ENCODE assay signal across 8 cellular contexts in genomic region chr2:27050996-27051901, GRCh38. TPM values are rescaled to one million over a fixed set of nuclear protein-coding genes. Genes with fewer than 3 reads are reported as not detected.
A peak's percentile ranks its signal among the peaks of the same experiment; 100 is the strongest.
DNase-seq lines count a peak whose midpoint lies in the region; ATAC-seq, FAIRE-seq and TF ChIP-seq lines count a peak whose summit lies in the region.

Gene AGBL5, plus strand, starts transcription at chr2:27051668. Its CDS starts 1,291 bp downstream, at chr2:27052959.

- H3K4me3 Mint-ChIP-seq in Caco-2 (ENCODE audit: unreplicated experiment) = peak within 1 kb of the TSS; percentile 80

- no peaks in the 10 kb centered on the region for H3K9me3 ChIP-seq in Caco-2
- no peaks in the 10 kb centered on the region for H3K9me3 ChIP-seq in effector memory CD4-positive, alpha-beta T cell (ENCODE audit: control insufficient read depth, low read length)

- H3K4me1 ChIP-seq in Caco-2 = 0 out of 2 replicates have a peak, but pooled peaks cover 6% of the 10 kb centered on the region
- peaks cover 5% of the 10 kb centered on the region for H3K4me1 ChIP-seq in effector memory CD4-positive, alpha-beta T cell (ENCODE audit: control insufficient read depth, insufficient read depth, low read length, poor library complexity, severe bottlenecking)

- FAIRE-seq in HTR-8/SVneo (lab: Jason Lieb, UNC) = peak; percentile 88

- POLR2A ChIA-PET in Caco-2 (lab: Charles Lee) = interaction anchor here (0.7 to 2.5 kb wide), 5 partner anchors 12 to 107 kb away, joined by 3 to 27 read pairs (median 6); partner anchors contain the start of genes OST4 and TMEM214
- POLR2A ChIA-PET in activated CD8-positive, alpha-beta memory T cell treated with anti-CD3 and anti-CD28 coated beads for 36 hours (lab: Charles Lee) = interaction anchor here (0.6 to 2.9 kb wide), 13 partner anchors 9 to 162 kb away, joined by 3 to 12 read pairs (median 3); partner anchors contain the start of genes OST4, PREB and TMEM214

- peaks cover 31% of the 10 kb centered on the region for H3K4me1 Mint-ChIP-seq in Caco-2 (ENCODE audit: low read depth, unreplicated experiment)

- TF ChIP-seq CTCF in Caco-2 (IDR thresholded peaks at IDR 0.05; ENCODE audit: insufficient read depth in 1 of 2, low read depth in 1 of 2, low read length in 1 of 2, severe bottlenecking in 1 of 2, unreplicated experiment in 1 of 2) = no peak

- CTCF ChIA-PET in Caco-2 (lab: Charles Lee) = interaction anchor here (0.6 to 3.3 kb wide), 10 partner anchors 8 to 302 kb away, joined by 3 to 21 read pairs (median 5); partner anchors contain the start of genes KHK and OST4
- CTCF ChIA-PET in activated CD8-positive, alpha-beta memory T cell treated with anti-CD3 and anti-CD28 coated beads for 36 hours (lab: Charles Lee) = interaction anchor here (0.6 to 2.7 kb wide), 10 partner anchors 12 to 453 kb away, joined by 3 to 17 read pairs (median 4); partner anchors contain the start of genes KHK and OST4

- H3K36me3 ChIP-seq in Caco-2 (ENCODE audit: control insufficient read depth, insufficient read depth, low read length) = no peaks in the 10 kb centered on the region
- H3K36me3 ChIP-seq in effector memory CD4-positive, alpha-beta T cell (ENCODE audit: control insufficient read depth, insufficient read depth, low read length) = no peaks in the 10 kb centered on the region

- intact Hi-C loops in Caco-2 (cut with micrococcal nuclease; ENCODE audit: unreplicated experiment) = loop anchor here (1.0 kb wide), 5 partner anchors 19 to 90 kb away; partner anchors contain the start of genes KHK, OST4 and TMEM214

- no TSS peak for BruUV-seq in Caco-2 (replicated peaks; lab: Mats Ljungman, UMichigan)

- peaks cover 53% of the 10 kb centered on the region for H3K36me3 Mint-ChIP-seq in Caco-2 (ENCODE audit: insufficient read depth, unreplicated experiment)

- peaks cover 10% of the 10 kb centered on the region for H3K27me3 Mint-ChIP-seq in Caco-2 (ENCODE audit: insufficient read depth, unreplicated experiment)

- no peaks in the 10 kb centered on the region for H3K27me3 ChIP-seq in Caco-2 (replicated peaks; ENCODE audit: control insufficient read depth, insufficient read depth, low read length)
- no peaks in the 10 kb centered on the region for H3K27me3 ChIP-seq in effector memory CD4-positive, alpha-beta T cell (replicated peaks; ENCODE audit: control insufficient read depth, insufficient read depth, low read length, poor library complexity, severe bottlenecking)

- DNase-seq in Caco-2 (peak; percentile 97), HTR-8/SVneo (ENCODE audit: insufficient read length, low spot score) (peak; percentile 100), NOMO-1 treated with DMSO at 0.1 percent for 48 hours (lab: John Stamatoyannopoulos, UW; ENCODE audit: unreplicated experiment) (peak; percentile 92), medulla oblongata (ENCODE audit: extremely low spot score) (peak; percentile 95)
- DNase-seq in effector memory CD4-positive, alpha-beta T cell = peak; percentile 92 to 96 (median 95)
- DNase-seq in stimulated activated CD4-positive, alpha-beta T cell treated with anti-CD3 and anti-CD28 coated beads, TNF-alpha, amount 100 ng/mL, for 48 hours (ENCODE audit: low read depth in 3 of 3) = peak; percentile 91 to 93 (median 93)

- ATAC-seq in GM21381 (IDR thresholded peaks at IDR 0.05; ENCODE audit: unreplicated experiment) = peak; percentile 67

- peak within 1 kb of the TSS; percentile 83 for H3K27ac ChIP-seq in effector memory CD4-positive, alpha-beta T cell (ENCODE audit: insufficient read depth, low read length, poor library complexity, severe bottlenecking)

- peak within 1 kb of the TSS; percentile 100 for H3K27ac Mint-ChIP-seq in Caco-2 (ENCODE audit: unreplicated experiment)

- H3K9me3 Mint-ChIP-seq in Caco-2 (ENCODE audit: unreplicated experiment) = peaks cover 9% of the 10 kb centered on the region

- peak within 1 kb of the TSS; percentile 96 for H3K4me3 ChIP-seq in Caco-2 (ENCODE audit: low read depth, low read length)
- H3K4me3 ChIP-seq in effector memory CD4-positive, alpha-beta T cell (ENCODE audit: insufficient read depth, low read depth, low read length, poor library complexity, severe bottlenecking) = peak within 1 kb of the TSS; percentile 74

RNA-seq across cellular contexts. Expression of gene AGBL5, which starts in this region (rescaled TPM):
- 31.4 and 34.1 TPM in 2 replicates for total RNA-seq in Caco-2 (2022)
- 10 to 100 TPM; 15.1 to 15.8 TPM for total RNA-seq in activated CD8-positive, alpha-beta memory T cell treated with anti-CD3 and anti-CD28 coated beads for 36 hours

Comparison
In these comparisons a context has a peak if more than half of its experiments do, and no peak if none do; other contexts are left out.
1. Peak in every context shown above with its lines: DNase-seq, ATAC-seq, H3K4me3 ChIP-seq and H3K27ac ChIP-seq.